8 cellular contexts compared by ENCODE assay signal in genomic region chr19:49689133-49690072, GRCh38. TPM values are rescaled to one million over a fixed set of nuclear protein-coding genes. Genes with fewer than 3 reads are reported as not detected.
DNase-seq lines count a peak whose midpoint lies in the region; ATAC-seq and TF ChIP-seq lines count a peak whose summit lies in the region.

ADM5 (plus strand) TSS chr19:49689594; CDS start chr19:49689838, 244 bp downstream.

- H3K36me3 ChIP-seq in RWPE2 (ENCODE audit: low read depth) (peaks cover 21% of the 10 kb centered on the region), liver (ENCODE audit: control insufficient read depth in 4 of 4, insufficient read depth in 3 of 4, low read depth in 1 of 4, low read length in 3 of 4) (peaks cover 0 to 28% (median 9%) of the 10 kb centered on the region in 4 donors)

- no peaks in the 10 kb centered on the region for H3K9me3 Mint-ChIP-seq in stimulated activated naive CD8-positive, alpha-beta T cell treated with anti-CD3 and anti-CD28 coated beads, Interleukin-15, amount 100 ng/mL, for 72 hours

- H3K9me3 ChIP-seq in RWPE2 (ENCODE audit: severe bottlenecking) (no peaks in the 10 kb centered on the region), liver (ENCODE audit: control insufficient read depth in 4 of 4, low read length in 3 of 4) (no peaks in the 10 kb centered on the region)

- intact Hi-C loops in Right ventricle myocardium inferior (cut with DNase I) (loop anchor here (5.0 kb wide), 1 partner anchor 73 kb away; the partner anchor contains the start of gene TSKS), cardiac septum (cut with DNase I) (no loop called here)

- peak within 1 kb of the TSS in 1 of 2 donors; percentile 32 for H3K9ac ChIP-seq in liver (ENCODE audit: low read depth in 1 of 2, low read length in 2 of 2)

- H3K27ac Mint-ChIP-seq in stimulated activated naive CD8-positive, alpha-beta T cell treated with anti-CD3 and anti-CD28 coated beads, Interleukin-15, amount 100 ng/mL, for 72 hours = peak within 1 kb of the TSS in 1 of 2 donors; percentile 65

- H3K4me1 Mint-ChIP-seq in stimulated activated naive CD8-positive, alpha-beta T cell treated with anti-CD3 and anti-CD28 coated beads, Interleukin-15, amount 100 ng/mL, for 72 hours = peaks cover 63% of the 10 kb centered on the region

- H3K4me1 ChIP-seq in RWPE2 (ENCODE audit: insufficient read depth, poor library complexity, severe bottlenecking) (no peaks in the 10 kb centered on the region), liver (ENCODE audit: control insufficient read depth in 4 of 4, insufficient read depth in 4 of 4, low read length in 3 of 4) (peaks cover 3 to 36% (median 16%) of the 10 kb centered on the region in 4 donors)

- 37% methylated on average over 54 of the region's 54 CpGs for WGBS in liver

- peaks cover 29% of the 10 kb centered on the region for H3K27me3 Mint-ChIP-seq in stimulated activated naive CD8-positive, alpha-beta T cell treated with anti-CD3 and anti-CD28 coated beads, Interleukin-15, amount 100 ng/mL, for 72 hours

- H3K4me3 ChIP-seq in RWPE2 (ENCODE audit: severe bottlenecking) = peak within 1 kb of the TSS; percentile 40
- H3K4me3 ChIP-seq in liver (ENCODE audit: low read depth in 1 of 3, low read length in 3 of 3) = peak within 1 kb of the TSS in 2 of 3 donors; percentile 7 to 28

- DNase-seq in Right ventricle myocardium inferior (ENCODE audit: missing footprints) = no peak
- no peak for DNase-seq in cardiac septum (ENCODE audit: low spot score)
- peak; percentile 68 for DNase-seq in RWPE2 (ENCODE audit: low spot score)
- peak; percentile 84 for DNase-seq in cerebellum (ENCODE audit: low spot score)
- DNase-seq in stimulated activated naive CD8-positive, alpha-beta T cell treated with anti-CD3 and anti-CD28 coated beads, Interleukin-15, amount 100 ng/mL, for 72 hours = no peak
- DNase-seq in SK-N-DZ (ENCODE audit: low spot score) = no peak

- TF ChIP-seq RAD21 in liver (IDR thresholded peaks at IDR 0.05) = peak; percentile 23 to 58

- H3K27ac ChIP-seq in RWPE2 (ENCODE audit: poor library complexity, severe bottlenecking) = peak within 1 kb of the TSS; percentile 29
- peak within 1 kb of the TSS; percentile 12 to 40 for H3K27ac ChIP-seq in liver (ENCODE audit: low read depth in 1 of 2, low read length in 2 of 2)

- TF ChIP-seq CTCF in RWPE2 (IDR thresholded peaks at IDR 0.05; ENCODE audit: poor library complexity, severe bottlenecking) = peak; percentile 62
- peak; percentile 17 for TF ChIP-seq CTCF in liver (IDR thresholded peaks at IDR 0.05; ENCODE audit: low read depth, low read length, missing input control)

- peak; percentile 45 for ATAC-seq in Right ventricle myocardium inferior
- peak; percentile 30 for ATAC-seq in RWPE2 (ENCODE audit: low read depth)
- peak; percentile 52 for ATAC-seq in stimulated activated naive CD8-positive, alpha-beta T cell treated with anti-CD3 and anti-CD28 coated beads, Interleukin-15, amount 100 ng/mL, for 72 hours
- ATAC-seq in GM21423 (IDR thresholded peaks at IDR 0.05; ENCODE audit: unreplicated experiment) = no peak

- no peaks in the 10 kb centered on the region for H3K27me3 ChIP-seq in RWPE2 (ENCODE audit: insufficient read depth, poor library complexity, severe bottlenecking)
- no peaks in the 10 kb centered on the region for H3K27me3 ChIP-seq in liver (ENCODE audit: control insufficient read depth in 4 of 4, insufficient read depth in 4 of 4, low read length in 3 of 4)

- peak within 1 kb of the TSS; percentile 84 to 90 for H3K4me3 Mint-ChIP-seq in stimulated activated naive CD8-positive, alpha-beta T cell treated with anti-CD3 and anti-CD28 coated beads, Interleukin-15, amount 100 ng/mL, for 72 hours

TF ChIP-seq in liver, 16 proteins besides CTCF, POLR2A, EP300 and RAD21:
- TF ChIP-seq, protein P1, sequence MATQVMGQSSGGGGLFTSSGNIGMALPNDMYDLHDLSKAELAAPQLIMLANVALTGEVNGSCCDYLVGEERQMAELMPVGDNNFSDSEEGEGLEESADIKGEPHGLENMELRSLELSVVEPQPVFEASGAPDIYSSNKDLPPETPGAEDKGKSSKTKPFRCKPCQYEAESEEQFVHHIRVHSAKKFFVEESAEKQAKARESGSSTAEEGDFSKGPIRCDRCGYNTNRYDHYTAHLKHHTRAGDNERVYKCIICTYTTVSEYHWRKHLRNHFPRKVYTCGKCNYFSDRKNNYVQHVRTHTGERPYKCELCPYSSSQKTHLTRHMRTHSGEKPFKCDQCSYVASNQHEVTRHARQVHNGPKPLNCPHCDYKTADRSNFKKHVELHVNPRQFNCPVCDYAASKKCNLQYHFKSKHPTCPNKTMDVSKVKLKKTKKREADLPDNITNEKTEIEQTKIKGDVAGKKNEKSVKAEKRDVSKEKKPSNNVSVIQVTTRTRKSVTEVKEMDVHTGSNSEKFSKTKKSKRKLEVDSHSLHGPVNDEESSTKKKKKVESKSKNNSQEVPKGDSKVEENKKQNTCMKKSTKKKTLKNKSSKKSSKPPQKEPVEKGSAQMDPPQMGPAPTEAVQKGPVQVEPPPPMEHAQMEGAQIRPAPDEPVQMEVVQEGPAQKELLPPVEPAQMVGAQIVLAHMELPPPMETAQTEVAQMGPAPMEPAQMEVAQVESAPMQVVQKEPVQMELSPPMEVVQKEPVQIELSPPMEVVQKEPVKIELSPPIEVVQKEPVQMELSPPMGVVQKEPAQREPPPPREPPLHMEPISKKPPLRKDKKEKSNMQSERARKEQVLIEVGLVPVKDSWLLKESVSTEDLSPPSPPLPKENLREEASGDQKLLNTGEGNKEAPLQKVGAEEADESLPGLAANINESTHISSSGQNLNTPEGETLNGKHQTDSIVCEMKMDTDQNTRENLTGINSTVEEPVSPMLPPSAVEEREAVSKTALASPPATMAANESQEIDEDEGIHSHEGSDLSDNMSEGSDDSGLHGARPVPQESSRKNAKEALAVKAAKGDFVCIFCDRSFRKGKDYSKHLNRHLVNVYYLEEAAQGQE (IDR thresholded peaks at IDR 0.05) = no peak
- TF ChIP-seq HNF4A (conservative IDR thresholded peaks at IDR 0.05) (no peak), NR2F2 (IDR thresholded peaks at IDR 0.05) (no peak), TAF1 (conservative IDR thresholded peaks at IDR 0.05) (no peak), JUND (IDR thresholded peaks at IDR 0.05) (no peak), RXRA (IDR thresholded peaks at IDR 0.05) (no peak), YY1 (IDR thresholded peaks at IDR 0.05) (no peak), HNF4G (IDR thresholded peaks at IDR 0.05) (no peak), GABPA (IDR thresholded peaks at IDR 0.05 in 1 of 2, conservative IDR thresholded peaks at IDR 0.05 in 1 of 2) (no peak), FOXA2 (IDR thresholded peaks at IDR 0.05) (no peak)
- TF ChIP-seq, protein P2, sequence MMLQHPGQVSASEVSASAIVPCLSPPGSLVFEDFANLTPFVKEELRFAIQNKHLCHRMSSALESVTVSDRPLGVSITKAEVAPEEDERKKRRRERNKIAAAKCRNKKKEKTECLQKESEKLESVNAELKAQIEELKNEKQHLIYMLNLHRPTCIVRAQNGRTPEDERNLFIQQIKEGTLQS (IDR thresholded peaks at IDR 0.05) = no peak

RNA-seq across cellular contexts. Expression of gene ADM5, which starts in this region (rescaled TPM):
- total RNA-seq in Right ventricle myocardium inferior = 0.84 TPM
- 0.19 TPM for total RNA-seq in cardiac septum
- total RNA-seq in cerebellum = 1.5 TPM
- under 1 TPM; 0.28 to 0.84 TPM for total RNA-seq in liver
- polyA plus RNA-seq in liver = under 1 TPM; 0.11 to 0.23 TPM
- 5.0 and 5.4 TPM in 2 replicates for polyA plus RNA-seq in SK-N-DZ (2014; cell fraction: cytosol; rRNA removed)
- polyA plus RNA-seq in SK-N-DZ (2014; cell fraction: nucleus; rRNA removed) = 48.1 and 54.9 TPM in 2 replicates

Comparison
In these comparisons a context has a peak if more than half of its experiments do, and no peak if none do; other contexts are left out.
1. Peak in ATAC-seq in Right ventricle myocardium inferior; RNA of the gene not detected or under 1 TPM.
2. DNase-seq: peak in RWPE2 (single experiment) and cerebellum (single experiment); none in Right ventricle myocardium inferior (single experiment), cardiac septum (single experiment), stimulated activated naive CD8-positive, alpha-beta T cell treated with anti-CD3 and anti-CD28 coated beads, Interleukin-15, amount 100 ng/mL, for 72 hours (0 of 2) and SK-N-DZ (single experiment).